Comparison of ENCODE assay signal across 27 cellular contexts in genomic region chr18:24778810-24779418, GRCh38.
"Had no signal": no experiment of that assay in that cellular context is flagged by ENCODE, and none has a peak within 500 bp of the region (broad histone marks: within the 10 kb centered on the region; RNA-seq: fewer than 3 reads in every experiment).

No MANE protein-coding gene starts in this region.

- H3K36me3 ChIP-seq: ascending aorta, neural progenitor cell, suprapubic skin, tibial artery had no signal

- H3K27ac ChIP-seq: ascending aorta, neural progenitor cell, suprapubic skin, tibial artery had no signal

- H3K4me1 ChIP-seq: ascending aorta, suprapubic skin, tibial artery had no signal

- H3K36me3 Mint-ChIP-seq: activated CD4-positive, alpha-beta memory T cell treated with anti-CD3 and anti-CD28 coated beads for 36 hours; activated naive CD8-positive, alpha-beta T cell treated with anti-CD3 and anti-CD28 coated beads for 36 hours; brain; mesothelial cell of epicardium; naive thymus-derived CD8-positive, alpha-beta T cell; neural progenitor cell; stimulated activated naive B cell treated with anti-CD40 and anti-IgM and Interleukin-4, amounts not matched to agents 10 μg/mL and 1 μg/mL and 100 μg/mL, for 72 hours had no signal

- ATAC-seq: effector memory CD8-positive, alpha-beta T cell; naive thymus-derived CD8-positive, alpha-beta T cell; stimulated activated naive B cell treated with anti-CD40 and anti-IgM and Interleukin-4, amounts not matched to agents 10 μg/mL and 1 μg/mL and 100 μg/mL, for 72 hours had no signal

- H3K27me3 Mint-ChIP-seq: activated CD4-positive, alpha-beta memory T cell treated with anti-CD3 and anti-CD28 coated beads for 36 hours; activated CD4-positive, alpha-beta T cell treated with anti-CD3 and anti-CD28 coated beads, Interleukin-2, amount 10 ng/mL, durations not matched to agents 24 days and 14 days; activated naive CD8-positive, alpha-beta T cell treated with anti-CD3 and anti-CD28 coated beads for 36 hours; brain had no signal

- H3K4me3 Mint-ChIP-seq: activated CD4-positive, alpha-beta memory T cell treated with anti-CD3 and anti-CD28 coated beads for 36 hours; activated CD4-positive, alpha-beta T cell treated with anti-CD3 and anti-CD28 coated beads, Interleukin-2, amount 10 ng/mL, durations not matched to agents 24 days and 14 days; activated naive CD4-positive, alpha-beta T cell treated with anti-CD3 and anti-CD28 coated beads for 36 hours; activated naive CD8-positive, alpha-beta T cell treated with anti-CD3 and anti-CD28 coated beads for 36 hours; activated T-helper 1 cell treated with anti-CD3 and anti-CD28 coated beads, Interleukin-12 subunit alpha, Interleukin-12 subunit beta, Interleukin-2, Interleukin-4 antibody, amounts not matched to agents 30 ng/mL and 10 ng/mL and 1 ng/mL, durations not matched to agents 14 hours and 24 hours and 36 hours; brain; effector memory CD8-positive, alpha-beta T cell; mesothelial cell of epicardium; naive thymus-derived CD8-positive, alpha-beta T cell; neural progenitor cell; stimulated activated naive B cell treated with anti-CD40 and anti-IgM and Interleukin-4, amounts not matched to agents 10 μg/mL and 1 μg/mL and 100 μg/mL, for 72 hours had no signal

- H3K4me3 ChIP-seq: ascending aorta, neural progenitor cell, suprapubic skin, tibial artery had no signal

- H3K4me1 Mint-ChIP-seq: activated CD4-positive, alpha-beta T cell treated with anti-CD3 and anti-CD28 coated beads, Interleukin-2, amount 10 ng/mL, durations not matched to agents 24 days and 14 days; activated naive CD8-positive, alpha-beta T cell treated with anti-CD3 and anti-CD28 coated beads for 36 hours; brain; mesothelial cell of epicardium; naive thymus-derived CD8-positive, alpha-beta T cell; stimulated activated naive B cell treated with anti-CD40 and anti-IgM and Interleukin-4, amounts not matched to agents 10 μg/mL and 1 μg/mL and 100 μg/mL, for 72 hours had no signal

- H3K9me3 ChIP-seq: ascending aorta, suprapubic skin, tibial artery had no signal

- DNase-seq: activated CD4-positive, alpha-beta memory T cell treated with anti-CD3 and anti-CD28 coated beads for 36 hours; activated CD4-positive, alpha-beta T cell treated with anti-CD3 and anti-CD28 coated beads, Interleukin-2, amount 10 ng/mL, durations not matched to agents 24 days and 14 days; activated CD4-positive, CD25-positive, alpha-beta regulatory T cell treated with anti-CD3 and anti-CD28 coated beads, Interleukin-2, amount 50 U/mL, for 72 hours; activated CD8-positive, alpha-beta memory T cell treated with anti-CD3 and anti-CD28 coated beads, Interleukin-2, amount 50 U/mL, for 4 hours; activated effector memory CD4-positive, alpha-beta T cell treated with anti-CD3 and anti-CD28 coated beads, Interleukin-2, amount 50 U/mL, for 16 hours; activated naive CD4-positive, alpha-beta T cell treated with anti-CD3 and anti-CD28 coated beads for 36 hours; activated naive CD8-positive, alpha-beta T cell treated with anti-CD3 and anti-CD28 coated beads for 36 hours; activated T-cell treated with anti-CD3 and anti-CD28 coated beads, Interleukin-2, amount 50 U/mL, for 1 hour; cortex of kidney; effector memory CD8-positive, alpha-beta T cell; foreskin fibroblast; head of caudate nucleus; kidney glomerular epithelial cell; naive thymus-derived CD8-positive, alpha-beta T cell; stimulated activated CD4-positive, alpha-beta T cell treated with anti-CD3 and anti-CD28 coated beads, Interleukin-15, amount 100 ng/mL, for 24 hours; stimulated activated CD4-positive, alpha-beta T cell treated with anti-CD3 and anti-CD28 coated beads, Interleukin-2, amount 100 ng/mL, for 24 hours; stimulated activated naive B cell treated with anti-CD40 and anti-IgM and Interleukin-4, amounts not matched to agents 10 μg/mL and 1 μg/mL and 100 μg/mL, for 72 hours; T-helper 2 cell; tibial artery had no signal

- H3K9me3 Mint-ChIP-seq: activated CD4-positive, alpha-beta memory T cell treated with anti-CD3 and anti-CD28 coated beads for 36 hours; activated CD4-positive, alpha-beta T cell treated with anti-CD3 and anti-CD28 coated beads, Interleukin-2, amount 10 ng/mL, durations not matched to agents 24 days and 14 days; activated naive CD4-positive, alpha-beta T cell treated with anti-CD3 and anti-CD28 coated beads for 36 hours; activated naive CD8-positive, alpha-beta T cell treated with anti-CD3 and anti-CD28 coated beads for 36 hours; activated T-helper 1 cell treated with anti-CD3 and anti-CD28 coated beads, Interleukin-12 subunit alpha, Interleukin-12 subunit beta, Interleukin-2, Interleukin-4 antibody, amounts not matched to agents 30 ng/mL and 10 ng/mL and 1 ng/mL, durations not matched to agents 14 hours and 24 hours and 36 hours; brain; effector memory CD8-positive, alpha-beta T cell; naive thymus-derived CD8-positive, alpha-beta T cell had no signal

- H3K27ac Mint-ChIP-seq: activated CD4-positive, alpha-beta memory T cell treated with anti-CD3 and anti-CD28 coated beads for 36 hours; activated CD4-positive, alpha-beta T cell treated with anti-CD3 and anti-CD28 coated beads, Interleukin-2, amount 10 ng/mL, durations not matched to agents 24 days and 14 days; activated naive CD4-positive, alpha-beta T cell treated with anti-CD3 and anti-CD28 coated beads for 36 hours; activated naive CD8-positive, alpha-beta T cell treated with anti-CD3 and anti-CD28 coated beads for 36 hours; activated T-helper 1 cell treated with anti-CD3 and anti-CD28 coated beads, Interleukin-12 subunit alpha, Interleukin-12 subunit beta, Interleukin-2, Interleukin-4 antibody, amounts not matched to agents 30 ng/mL and 10 ng/mL and 1 ng/mL, durations not matched to agents 14 hours and 24 hours and 36 hours; brain; effector memory CD8-positive, alpha-beta T cell; mesothelial cell of epicardium; naive thymus-derived CD8-positive, alpha-beta T cell; neural progenitor cell; progenitor cell of endocrine pancreas; stimulated activated naive B cell treated with anti-CD40 and anti-IgM and Interleukin-4, amounts not matched to agents 10 μg/mL and 1 μg/mL and 100 μg/mL, for 72 hours had no signal

- FAIRE-seq: endothelial cell of umbilical vein had no signal

- H3K27me3 ChIP-seq: ascending aorta, neural progenitor cell, suprapubic skin, tibial artery had no signal
